In the genomic region with DNA sequence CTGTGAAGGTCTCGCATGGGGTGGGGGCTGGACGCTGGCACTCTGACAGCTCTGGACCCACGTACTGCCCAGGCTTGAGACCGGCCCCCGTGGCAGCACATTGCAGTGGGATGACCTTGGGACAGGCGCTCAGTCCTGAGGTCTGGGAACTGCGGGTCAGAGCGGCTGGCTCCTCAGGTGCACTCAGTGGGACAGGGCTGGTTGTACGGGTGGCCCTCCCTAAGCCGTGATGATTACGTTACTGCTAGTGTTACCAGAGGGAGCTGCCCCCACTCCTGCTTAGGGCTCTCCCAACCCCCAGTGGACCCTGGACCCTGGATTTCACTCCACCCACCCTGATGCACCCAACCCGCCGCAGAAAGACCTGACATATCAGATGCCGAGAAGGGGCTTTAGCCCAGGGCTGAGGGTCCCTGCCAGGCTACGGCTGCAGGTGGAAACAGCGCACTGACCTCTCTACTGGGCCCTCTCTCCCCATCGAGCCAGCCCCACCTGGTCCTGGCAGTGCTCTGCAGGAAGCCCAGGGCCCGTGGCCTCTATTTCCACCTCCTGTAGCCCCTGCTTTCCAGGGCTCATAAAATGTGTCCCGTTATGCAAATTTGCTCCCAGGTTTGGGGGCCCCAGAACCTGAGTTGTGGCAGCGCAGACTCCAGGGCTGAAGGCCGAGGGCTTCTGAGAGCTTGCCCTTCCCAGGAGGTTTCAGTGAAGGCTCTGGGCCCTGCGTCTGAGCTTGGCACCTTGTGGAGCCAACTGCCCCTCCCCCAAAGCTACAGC, we compare ENCODE assay signal across 11 cellular contexts.
"Had no signal": no experiment of that assay in that cellular context is flagged by ENCODE, and none has a peak within 500 bp of the region (broad histone marks: within the 10 kb centered on the region; RNA-seq: fewer than 3 reads in every experiment).

No MANE protein-coding gene starts in this region.

- H3K9me3 Mint-ChIP-seq: activated B cell treated with CpG ODN at 0.5 μM for 24 hours; stimulated activated naive CD8-positive, alpha-beta T cell treated with anti-CD3 and anti-CD28 coated beads, Interleukin-15, amount 100 ng/mL, for 72 hours had no signal

- H3K27ac ChIP-seq: ascending aorta, gastroesophageal sphincter, ovary, sigmoid colon, upper lobe of left lung had no signal

- H3K27ac Mint-ChIP-seq: activated B cell treated with CpG ODN at 0.5 μM for 24 hours; stimulated activated naive CD8-positive, alpha-beta T cell treated with anti-CD3 and anti-CD28 coated beads, Interleukin-15, amount 100 ng/mL, for 72 hours had no signal

- H3K4me3 ChIP-seq: ascending aorta, gastroesophageal sphincter, ovary, sigmoid colon, upper lobe of left lung had no signal

- ATAC-seq: gastroesophageal sphincter; stimulated activated naive CD8-positive, alpha-beta T cell treated with anti-CD3 and anti-CD28 coated beads, Interleukin-15, amount 100 ng/mL, for 72 hours had no signal

- H3K4me1 Mint-ChIP-seq: activated B cell treated with CpG ODN at 0.5 μM for 24 hours; stimulated activated naive CD8-positive, alpha-beta T cell treated with anti-CD3 and anti-CD28 coated beads, Interleukin-15, amount 100 ng/mL, for 72 hours had no signal

- H3K4me3 Mint-ChIP-seq: activated B cell treated with CpG ODN at 0.5 μM for 24 hours; stimulated activated naive CD8-positive, alpha-beta T cell treated with anti-CD3 and anti-CD28 coated beads, Interleukin-15, amount 100 ng/mL, for 72 hours had no signal

- H3K27me3 ChIP-seq: ascending aorta, gastroesophageal sphincter, ovary, upper lobe of left lung had no signal

- H3K36me3 ChIP-seq: ascending aorta, gastroesophageal sphincter, ovary, sigmoid colon, upper lobe of left lung had no signal

- H3K9me3 ChIP-seq: ascending aorta, gastroesophageal sphincter, ovary, sigmoid colon, upper lobe of left lung had no signal

- H3K4me1 ChIP-seq: ascending aorta, gastroesophageal sphincter, sigmoid colon had no signal

- DNase-seq: activated B cell treated with CpG ODN at 0.5 μM for 24 hours; activated CD4-positive, alpha-beta T cell treated with anti-CD3 and anti-CD28 coated beads for 48 hours; activated naive CD4-positive, alpha-beta T cell treated with Interleukin-2 at 50 U/mL for 16 hours; ovary; sigmoid colon; stimulated activated CD4-positive, alpha-beta T cell treated with anti-CD3 and anti-CD28 coated beads, Interleukin-1b, Interleukin-23, amount 100 ng/mL, for 48 hours; stimulated activated naive CD8-positive, alpha-beta T cell treated with anti-CD3 and anti-CD28 coated beads, Interleukin-15, amount 100 ng/mL, for 72 hours; SW 1271 had no signal

- H3K27me3 Mint-ChIP-seq: activated B cell treated with CpG ODN at 0.5 μM for 24 hours; stimulated activated naive CD8-positive, alpha-beta T cell treated with anti-CD3 and anti-CD28 coated beads, Interleukin-15, amount 100 ng/mL, for 72 hours had no signal
